In genomic region chr6:26956601-26957184, GRCh38 we compare ENCODE assay signal across 8 cellular contexts.
A peak's percentile ranks its signal among the peaks of the same experiment; 100 is the strongest.
DNase-seq lines count a peak whose midpoint lies in the region; ATAC-seq and TF ChIP-seq lines count a peak whose summit lies in the region.
"Not testable (repeated sequence)": the region's sequence is repeated elsewhere in the genome, so short reads cannot be mapped to it uniquely, and the experiment has no call there.

No MANE protein-coding gene starts in this region.

- not testable (repeated sequence) for H3F3A ChIP-seq in neural cell (ENCODE audit: insufficient read depth, low read length, poor library complexity, severe bottlenecking)

- TF ChIP-seq EP300 in neural cell (conservative IDR thresholded peaks at IDR 0.05; ENCODE audit: poor library complexity, severe bottlenecking) = not testable (repeated sequence)

- not testable (repeated sequence) for H2AFZ ChIP-seq in neural cell (ENCODE audit: low read depth, low read length)

- POLR2A ChIA-PET in CD4-positive, alpha-beta T cell (lab: Charles Lee) = interaction anchor here (0.6 to 1.3 kb wide), 2 partner anchors 177 to 785 kb away, joined by 3 read pairs; no protein-coding TSS in a partner anchor

- H3K4me3 ChIP-seq in neural cell (ENCODE audit: low read length) = peak overlapping the region; percentile 60

- H3K9me3 Mint-ChIP-seq in CD4-positive, alpha-beta T cell = not testable (repeated sequence)

- H3K79me2 ChIP-seq in neural cell (replicated peaks; ENCODE audit: insufficient read depth, low read length) = not testable (repeated sequence)

- TF ChIP-seq RAD21 in neural cell (conservative IDR thresholded peaks at IDR 0.05) = not testable (repeated sequence)

- not testable (repeated sequence) for H3K9me3 ChIP-seq in CD4-positive, alpha-beta T cell (ENCODE audit: control insufficient read depth, low read length); neural cell (ENCODE audit: low read length)

- CTCF ChIA-PET in CD4-positive, alpha-beta T cell (lab: Charles Lee) = not testable (repeated sequence)

- peak; percentile 60 to 80 (median 72) for DNase-seq in CD4-positive, alpha-beta T cell
- DNase-seq in NCI-H510A treated with DMSO at 0.1 percent for 48 hours (lab: John Stamatoyannopoulos, UW) (peak; percentile 36), amniotic stem cell (lab: John Stamatoyannopoulos, UW) (peak; percentile 5), Right ventricle myocardium inferior (ENCODE audit: missing footprints) (peak; percentile 80)
- peak; percentile 81 to 82 for DNase-seq in stimulated activated CD8-positive, alpha-beta memory T cell treated with anti-CD3 and anti-CD28 coated beads, Interleukin-15, amount 100 ng/mL, for 48 hours (ENCODE audit: low read depth in 2 of 2)

- H3K4me3 Mint-ChIP-seq in CD4-positive, alpha-beta T cell = peak overlapping the region; percentile 86

- peak; percentile 68 for ATAC-seq in CD4-positive, alpha-beta T cell (ENCODE audit: poor library complexity)
- ATAC-seq in HG02759 (IDR thresholded peaks at IDR 0.05; ENCODE audit: unreplicated experiment) = peak; percentile 70
- ATAC-seq in Right ventricle myocardium inferior = peak; percentile 56

- peaks cover 11% of the 10 kb centered on the region for H3K4me1 Mint-ChIP-seq in CD4-positive, alpha-beta T cell (ENCODE audit: low read depth)

- intact Hi-C loops in CD4-positive, alpha-beta T cell (cut with DNase I, micrococcal nuclease); Right ventricle myocardium inferior (cut with DNase I): not testable (repeated sequence)

- H3K36me3 Mint-ChIP-seq in CD4-positive, alpha-beta T cell (ENCODE audit: low read depth) = not testable (repeated sequence)

- H3K36me3 ChIP-seq in neural cell (ENCODE audit: insufficient read depth, low read length) = not testable (repeated sequence)

- H3K27me3 Mint-ChIP-seq in CD4-positive, alpha-beta T cell = not testable (repeated sequence)

- H3K9me2 ChIP-seq in neural cell (ENCODE audit: insufficient read depth, low read length) = not testable (repeated sequence)

- H3K27me3 ChIP-seq in CD4-positive, alpha-beta T cell (ENCODE audit: control insufficient read depth, insufficient read depth, low read length); neural cell (ENCODE audit: insufficient read depth, low read depth, low read length): not testable (repeated sequence)

- peak overlapping the region; percentile 86 for H3K27ac Mint-ChIP-seq in CD4-positive, alpha-beta T cell

- TF ChIP-seq CTCF in CD4-positive, alpha-beta T cell (IDR thresholded peaks at IDR 0.05) = peak; percentile 58
- TF ChIP-seq CTCF in VCaP (conservative IDR thresholded peaks at IDR 0.05) = peak; percentile 83
- TF ChIP-seq CTCF in neural cell (IDR thresholded peaks at IDR 0.05; ENCODE audit: poor library complexity, severe bottlenecking) = peak; percentile 87

- not testable (repeated sequence) for H4K20me1 ChIP-seq in neural cell (ENCODE audit: insufficient read depth)

- not testable (repeated sequence) for H3K4me2 ChIP-seq in neural cell (ENCODE audit: low read length)

- peak overlapping the region; percentile 26 for H3K9ac ChIP-seq in neural cell (ENCODE audit: low read length)

- H3K27ac ChIP-seq in CD4-positive, alpha-beta T cell (ENCODE audit: low read depth, low read length) = not testable (repeated sequence)
- H3K27ac ChIP-seq in VCaP = peak overlapping the region; percentile 93
- H3K27ac ChIP-seq in neural cell (ENCODE audit: low read length) = peak overlapping the region; percentile 47

TF ChIP-seq in neural cell, 6 proteins besides CTCF, POLR2A, EP300 and RAD21:
- TF ChIP-seq SMC3 (conservative IDR thresholded peaks at IDR 0.05; ENCODE audit: poor library complexity) (peak; percentile 66), MXI1 (conservative IDR thresholded peaks at IDR 0.05; ENCODE audit: poor library complexity, severe bottlenecking) (peak; percentile 31)

Comparison
In these comparisons a context has a peak if more than half of its experiments do, and no peak if none do; other contexts are left out.
1. DNase-seq: peak in every context shown above with its lines; median percentile 82 in stimulated activated CD8-positive, alpha-beta memory T cell treated with anti-CD3 and anti-CD28 coated beads, Interleukin-15, amount 100 ng/mL, for 48 hours; 80 in Right ventricle myocardium inferior; 72 in CD4-positive, alpha-beta T cell; 36 in NCI-H510A treated with DMSO at 0.1 percent for 48 hours; 5 in amniotic stem cell.